1 cellular context compared by ENCODE assay signal in genomic region chr6:117481278-117481925, GRCh38.
TF ChIP-seq lines count a peak whose summit lies in the region.

No MANE protein-coding gene starts in this region.

TF ChIP-seq in HepG2, 621 proteins besides CTCF, POLR2A, EP300 and RAD21 (continued from another document and continues in another):
- TF ChIP-seq, protein P1, sequence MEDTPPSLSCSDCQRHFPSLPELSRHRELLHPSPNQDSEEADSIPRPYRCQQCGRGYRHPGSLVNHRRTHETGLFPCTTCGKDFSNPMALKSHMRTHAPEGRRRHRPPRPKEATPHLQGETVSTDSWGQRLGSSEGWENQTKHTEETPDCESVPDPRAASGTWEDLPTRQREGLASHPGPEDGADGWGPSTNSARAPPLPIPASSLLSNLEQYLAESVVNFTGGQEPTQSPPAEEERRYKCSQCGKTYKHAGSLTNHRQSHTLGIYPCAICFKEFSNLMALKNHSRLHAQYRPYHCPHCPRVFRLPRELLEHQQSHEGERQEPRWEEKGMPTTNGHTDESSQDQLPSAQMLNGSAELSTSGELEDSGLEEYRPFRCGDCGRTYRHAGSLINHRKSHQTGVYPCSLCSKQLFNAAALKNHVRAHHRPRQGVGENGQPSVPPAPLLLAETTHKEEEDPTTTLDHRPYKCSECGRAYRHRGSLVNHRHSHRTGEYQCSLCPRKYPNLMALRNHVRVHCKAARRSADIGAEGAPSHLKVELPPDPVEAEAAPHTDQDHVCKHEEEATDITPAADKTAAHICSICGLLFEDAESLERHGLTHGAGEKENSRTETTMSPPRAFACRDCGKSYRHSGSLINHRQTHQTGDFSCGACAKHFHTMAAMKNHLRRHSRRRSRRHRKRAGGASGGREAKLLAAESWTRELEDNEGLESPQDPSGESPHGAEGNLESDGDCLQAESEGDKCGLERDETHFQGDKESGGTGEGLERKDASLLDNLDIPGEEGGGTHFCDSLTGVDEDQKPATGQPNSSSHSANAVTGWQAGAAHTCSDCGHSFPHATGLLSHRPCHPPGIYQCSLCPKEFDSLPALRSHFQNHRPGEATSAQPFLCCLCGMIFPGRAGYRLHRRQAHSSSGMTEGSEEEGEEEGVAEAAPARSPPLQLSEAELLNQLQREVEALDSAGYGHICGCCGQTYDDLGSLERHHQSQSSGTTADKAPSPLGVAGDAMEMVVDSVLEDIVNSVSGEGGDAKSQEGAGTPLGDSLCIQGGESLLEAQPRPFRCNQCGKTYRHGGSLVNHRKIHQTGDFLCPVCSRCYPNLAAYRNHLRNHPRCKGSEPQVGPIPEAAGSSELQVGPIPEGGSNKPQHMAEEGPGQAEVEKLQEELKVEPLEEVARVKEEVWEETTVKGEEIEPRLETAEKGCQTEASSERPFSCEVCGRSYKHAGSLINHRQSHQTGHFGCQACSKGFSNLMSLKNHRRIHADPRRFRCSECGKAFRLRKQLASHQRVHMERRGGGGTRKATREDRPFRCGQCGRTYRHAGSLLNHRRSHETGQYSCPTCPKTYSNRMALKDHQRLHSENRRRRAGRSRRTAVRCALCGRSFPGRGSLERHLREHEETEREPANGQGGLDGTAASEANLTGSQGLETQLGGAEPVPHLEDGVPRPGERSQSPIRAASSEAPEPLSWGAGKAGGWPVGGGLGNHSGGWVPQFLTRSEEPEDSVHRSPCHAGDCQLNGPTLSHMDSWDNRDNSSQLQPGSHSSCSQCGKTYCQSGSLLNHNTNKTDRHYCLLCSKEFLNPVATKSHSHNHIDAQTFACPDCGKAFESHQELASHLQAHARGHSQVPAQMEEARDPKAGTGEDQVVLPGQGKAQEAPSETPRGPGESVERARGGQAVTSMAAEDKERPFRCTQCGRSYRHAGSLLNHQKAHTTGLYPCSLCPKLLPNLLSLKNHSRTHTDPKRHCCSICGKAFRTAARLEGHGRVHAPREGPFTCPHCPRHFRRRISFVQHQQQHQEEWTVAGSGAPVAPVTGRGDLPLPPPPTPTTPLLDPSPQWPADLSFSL (CRISPR knock-in tag; IDR thresholded peaks at IDR 0.05), result no peak
- TF ChIP-seq ZBTB7A (CRISPR knock-in tag; IDR thresholded peaks at IDR 0.05), result peak; percentile 88
- TF ChIP-seq, protein P2, sequence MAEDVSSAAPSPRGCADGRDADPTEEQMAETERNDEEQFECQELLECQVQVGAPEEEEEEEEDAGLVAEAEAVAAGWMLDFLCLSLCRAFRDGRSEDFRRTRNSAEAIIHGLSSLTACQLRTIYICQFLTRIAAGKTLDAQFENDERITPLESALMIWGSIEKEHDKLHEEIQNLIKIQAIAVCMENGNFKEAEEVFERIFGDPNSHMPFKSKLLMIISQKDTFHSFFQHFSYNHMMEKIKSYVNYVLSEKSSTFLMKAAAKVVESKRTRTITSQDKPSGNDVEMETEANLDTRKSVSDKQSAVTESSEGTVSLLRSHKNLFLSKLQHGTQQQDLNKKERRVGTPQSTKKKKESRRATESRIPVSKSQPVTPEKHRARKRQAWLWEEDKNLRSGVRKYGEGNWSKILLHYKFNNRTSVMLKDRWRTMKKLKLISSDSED (CRISPR knock-in tag; IDR thresholded peaks at IDR 0.05), result no peak
- TF ChIP-seq ZNF143 (CRISPR knock-in tag; IDR thresholded peaks at IDR 0.05), result peak; percentile 32; the same call in 1 of the 2 replicates
- TF ChIP-seq NFAT5 (CRISPR knock-in tag; IDR thresholded peaks at IDR 0.05), result 0 out of 2 replicates have a peak, but pooled peaks have one; percentile 68
- TF ChIP-seq TCF7 (IDR thresholded peaks at IDR 0.05; ENCODE audit: low read depth), result peak; percentile 27; the same call in 1 of the 2 replicates
- no peak for TF ChIP-seq MBNL3 (CRISPR knock-in tag; conservative IDR thresholded peaks at IDR 0.05)
- no peak for TF ChIP-seq NFIB (CRISPR knock-in tag; IDR thresholded peaks at IDR 0.05; ENCODE audit: borderline replicate concordance)
- TF ChIP-seq, protein P3, sequence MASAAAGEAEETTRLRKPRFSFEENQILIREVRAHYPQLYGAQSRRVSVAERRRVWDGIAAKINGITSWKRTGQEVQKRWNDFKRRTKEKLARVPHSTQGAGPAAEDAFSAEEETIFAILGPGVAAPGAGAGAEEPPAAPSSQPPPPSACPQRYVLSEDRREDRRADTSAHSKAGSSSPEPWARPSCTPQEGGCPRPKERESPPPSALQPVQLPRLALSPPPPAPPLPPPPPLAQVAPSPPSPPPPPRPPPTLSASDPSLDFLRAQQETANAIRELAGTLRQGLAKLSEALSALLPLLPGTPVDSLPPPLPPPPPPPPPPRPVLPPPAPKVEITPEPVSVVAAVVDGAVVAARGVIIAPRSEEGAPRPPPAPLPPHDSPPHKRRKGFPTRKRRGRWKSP (CRISPR knock-in tag; IDR thresholded peaks at IDR 0.05), result peak; percentile 73
- TF ChIP-seq ZNF180 (CRISPR knock-in tag; IDR thresholded peaks at IDR 0.05; ENCODE audit: borderline replicate concordance, low read depth), result no peak; the same call in 1 of the 2 replicates
- TF ChIP-seq KAT2B (IDR thresholded peaks at IDR 0.05; ENCODE audit: borderline replicate concordance, low read depth, low read length), result no peak
- TF ChIP-seq MYNN (CRISPR knock-in tag; IDR thresholded peaks at IDR 0.05; ENCODE audit: low read depth), result no peak
- peak; percentile 76 for TF ChIP-seq MIER2 (CRISPR knock-in tag; IDR thresholded peaks at IDR 0.05)
- 0 out of 2 replicates have a peak, but pooled peaks have one; percentile 61 for TF ChIP-seq AKNA (CRISPR knock-in tag; IDR thresholded peaks at IDR 0.05; ENCODE audit: borderline replicate concordance)
- no peak for TF ChIP-seq NFE2 (CRISPR knock-in tag; IDR thresholded peaks at IDR 0.05)
- TF ChIP-seq ZNF775 (CRISPR knock-in tag; IDR thresholded peaks at IDR 0.05; ENCODE audit: borderline replicate concordance), result no peak
- peak; percentile 27; the same call in 1 of the 2 replicates for TF ChIP-seq ZNF264 (CRISPR knock-in tag; IDR thresholded peaks at IDR 0.05)
- TF ChIP-seq KAT8 (CRISPR knock-in tag; IDR thresholded peaks at IDR 0.05), result peak; percentile 61; the same call in 1 of the 2 replicates
- TF ChIP-seq KLF13 (CRISPR knock-in tag; IDR thresholded peaks at IDR 0.05), result no peak
- TF ChIP-seq PHF20 (CRISPR knock-in tag; IDR thresholded peaks at IDR 0.05), result no peak
- no peak for TF ChIP-seq SOX13 (IDR thresholded peaks at IDR 0.05)
- peak in 1 of 2 experiments; percentile 86; a peak in 2 of 4 replicates for TF ChIP-seq SOX13 (CRISPR knock-in tag; conservative IDR thresholded peaks at IDR 0.05 in 1 of 2, IDR thresholded peaks at IDR 0.05 in 1 of 2)
- no peak for TF ChIP-seq ZBTB1 (CRISPR knock-in tag; IDR thresholded peaks at IDR 0.05; ENCODE audit: borderline replicate concordance)
- TF ChIP-seq TIGD3 (CRISPR knock-in tag; IDR thresholded peaks at IDR 0.05; ENCODE audit: borderline replicate concordance), result no peak
- no peak for TF ChIP-seq SP1 (IDR thresholded peaks at IDR 0.05)
- TF ChIP-seq SP1 (CRISPR knock-in tag; IDR thresholded peaks at IDR 0.05), result 0 out of 2 replicates have a peak, but pooled peaks have one; percentile 58
- no peak for TF ChIP-seq ZNF7 (CRISPR knock-in tag; IDR thresholded peaks at IDR 0.05)
- peak; percentile 73 for TF ChIP-seq IRF2 (CRISPR knock-in tag; IDR thresholded peaks at IDR 0.05)
- TF ChIP-seq ETV6 (CRISPR knock-in tag; conservative IDR thresholded peaks at IDR 0.05), result peak; percentile 78; the same call in 1 of the 2 replicates
- peak; percentile 44; the same call in 1 of the 3 replicates for TF ChIP-seq MXI1 (IDR thresholded peaks at IDR 0.05; ENCODE audit: borderline replicate concordance, low read depth, low read length)
- TF ChIP-seq, protein P4, sequence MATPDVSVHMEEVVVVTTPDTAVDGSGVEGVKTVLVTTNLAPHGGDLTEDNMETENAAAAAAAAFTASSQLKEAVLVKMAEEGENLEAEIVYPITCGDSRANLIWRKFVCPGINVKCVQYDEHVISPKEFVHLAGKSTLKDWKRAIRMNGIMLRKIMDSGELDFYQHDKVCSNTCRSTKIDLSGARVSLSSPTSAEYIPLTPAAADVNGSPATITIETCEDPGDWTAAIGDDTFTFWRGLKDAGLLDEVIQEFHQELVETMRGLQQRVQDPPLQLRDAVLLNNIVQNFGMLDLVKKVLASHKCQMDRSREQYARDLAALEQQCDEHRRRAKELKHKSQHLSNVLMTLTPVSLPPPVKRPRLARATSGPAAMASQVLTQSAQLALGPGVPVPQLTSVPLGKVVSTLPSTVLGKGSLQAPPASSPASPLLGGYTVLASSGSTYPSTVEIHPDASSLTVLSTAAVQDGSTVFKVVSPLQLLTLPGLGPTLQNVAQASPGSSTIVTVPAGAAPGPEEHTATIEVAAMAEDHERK (CRISPR knock-in tag; IDR thresholded peaks at IDR 0.05; ENCODE audit: low read depth), result peak; percentile 44; the same call in 1 of the 2 replicates
- no peak for TF ChIP-seq SNRNP70 (IDR thresholded peaks at IDR 0.05; ENCODE audit: low read depth, low read length)
- no peak; the same call in 1 of the 2 replicates for TF ChIP-seq ZNF629 (CRISPR knock-in tag; conservative IDR thresholded peaks at IDR 0.05)
